In the genomic region with DNA sequence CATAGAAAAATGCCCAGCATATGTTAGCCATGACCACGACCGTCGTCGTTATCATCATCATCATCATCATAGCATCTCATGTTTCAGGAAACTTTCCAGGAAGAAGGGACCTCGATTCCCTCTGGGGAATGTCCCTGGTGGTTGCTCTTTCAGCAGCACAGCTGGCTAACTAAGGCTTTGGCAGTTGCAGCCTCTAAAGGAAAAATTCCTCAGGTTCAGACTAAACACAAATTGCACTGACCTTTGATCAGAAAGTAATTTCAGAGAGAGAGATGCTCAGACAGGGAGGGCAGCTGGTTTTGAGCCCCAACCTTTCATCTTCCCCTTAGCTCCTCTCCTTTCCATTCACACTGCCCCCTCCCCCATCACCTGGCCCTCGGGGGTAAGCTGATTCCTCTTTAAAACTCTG, we compare ENCODE assay signal across 11 cellular contexts.
DNase-seq lines count a peak whose midpoint lies in the region; FAIRE-seq and TF ChIP-seq lines count a peak whose summit lies in the region.
"Had no signal": no experiment of that assay in that cellular context is flagged by ENCODE, and none has a peak within 500 bp of the region (broad histone marks: within the 10 kb centered on the region; RNA-seq: fewer than 3 reads in every experiment).

No MANE protein-coding gene starts in this region.

- no peak for FAIRE-seq in D721Med (lab: Jason Lieb, UNC)

- no peak for TF ChIP-seq CTCF in D721Med (IDR thresholded peaks at IDR 0.05; ENCODE audit: insufficient read depth, missing control alignments)

- DNase-seq in AG20443 (ENCODE audit: low spot score) (peak; percentile 25), HuH-7.5 (ENCODE audit: low spot score) (peak; percentile 58), fibroblast of peridontal ligament (ENCODE audit: extremely low read depth) (peak; percentile 32), D721Med (ENCODE audit: insufficient read length, low spot score) (no peak), superior temporal gyrus (ENCODE audit: extremely low spot score) (no peak), NCI-H1105 treated with DMSO at 0.1 percent for 48 hours (lab: John Stamatoyannopoulos, UW) (no peak)
- DNase-seq: activated effector memory CD4-positive, alpha-beta T cell treated with Interleukin-2 at 50 U/mL for 16 hours; CD8-positive, alpha-beta T cell; heart left ventricle; midbrain; Right ventricle myocardium superior had no signal

Comparison
In these comparisons a context has a peak if more than half of its experiments do, and no peak if none do; other contexts are left out.
1. DNase-seq: peak in AG20443 (single experiment), HuH-7.5 (single experiment) and fibroblast of peridontal ligament (single experiment); none in D721Med (single experiment), superior temporal gyrus (single experiment) and NCI-H1105 treated with DMSO at 0.1 percent for 48 hours (single experiment).